ENCODE assay signal across 33 cellular contexts in genomic region chr7:120717166-120717565, GRCh38.
"Had no signal": no experiment of that assay in that cellular context is flagged by ENCODE, and none has a peak within 500 bp of the region (broad histone marks: within the 10 kb centered on the region; RNA-seq: fewer than 3 reads in every experiment).

No MANE protein-coding gene starts in this region.

- H3K9me3 Mint-ChIP-seq: activated CD4-positive, alpha-beta memory T cell treated with anti-CD3 and anti-CD28 coated beads for 36 hours; activated CD4-positive, alpha-beta T cell treated with anti-CD3 and anti-CD28 coated beads, Interleukin-2, amount 10 ng/mL, durations not matched to agents 24 days and 14 days; activated naive CD4-positive, alpha-beta T cell treated with anti-CD3 and anti-CD28 coated beads for 36 hours; activated naive CD4-positive, alpha-beta T cell treated with anti-CD3 and anti-CD28 coated beads, Interleukin-2, amount 50 U/mL, for 24 hours; activated naive CD8-positive, alpha-beta T cell treated with anti-CD3 and anti-CD28 coated beads for 36 hours; activated naive CD8-positive, alpha-beta T cell treated with anti-CD3 and anti-CD28 coated beads, Interleukin-2, amount 50 U/mL, for 24 hours; activated T-helper 1 cell treated with anti-CD3 and anti-CD28 coated beads, Interleukin-12 subunit alpha, Interleukin-12 subunit beta, Interleukin-2, Interleukin-4 antibody, amounts not matched to agents 30 ng/mL and 10 ng/mL and 1 ng/mL, durations not matched to agents 14 hours and 24 hours and 36 hours; activated T-helper 2 cell treated with anti-CD3 and anti-CD28 coated beads, Interferon-gamma antibody, Interleukin-2, Interleukin-4, amounts not matched to agents 10 μg/mL and 5 μg/mL and 100 μg/mL, durations not matched to agents 14 hours and 24 hours and 36 hours; effector memory CD8-positive, alpha-beta T cell had no signal

- H3K4me1 ChIP-seq: adrenal gland, body of pancreas, esophagus muscularis mucosa, gastroesophageal sphincter had no signal

- H3K4me3 Mint-ChIP-seq: activated CD4-positive, alpha-beta memory T cell treated with anti-CD3 and anti-CD28 coated beads for 36 hours; activated CD4-positive, alpha-beta T cell treated with anti-CD3 and anti-CD28 coated beads for 36 hours; activated CD4-positive, alpha-beta T cell treated with anti-CD3 and anti-CD28 coated beads, Interleukin-2, amount 10 ng/mL, durations not matched to agents 24 days and 14 days; activated CD8-positive, alpha-beta memory T cell treated with anti-CD3 and anti-CD28 coated beads, Interleukin-2, amount 10 ng/mL, durations not matched to agents 7 days and 5 days; activated CD8-positive, alpha-beta T cell treated with anti-CD3 and anti-CD28 coated beads, Interleukin-2, amount 10 ng/mL, durations not matched to agents 7 days and 5 days; activated naive CD4-positive, alpha-beta T cell treated with anti-CD3 and anti-CD28 coated beads for 36 hours; activated naive CD4-positive, alpha-beta T cell treated with anti-CD3 and anti-CD28 coated beads, Interleukin-2, amount 50 U/mL, for 24 hours; activated naive CD8-positive, alpha-beta T cell treated with anti-CD3 and anti-CD28 coated beads for 36 hours; activated naive CD8-positive, alpha-beta T cell treated with anti-CD3 and anti-CD28 coated beads, Interleukin-2, amount 50 U/mL, for 24 hours; activated T-helper 1 cell treated with anti-CD3 and anti-CD28 coated beads, Interleukin-12 subunit alpha, Interleukin-12 subunit beta, Interleukin-2, Interleukin-4 antibody, amounts not matched to agents 30 ng/mL and 10 ng/mL and 1 ng/mL, durations not matched to agents 14 hours and 24 hours and 36 hours; effector memory CD8-positive, alpha-beta T cell; T-helper 17 cell had no signal

- H3K36me3 Mint-ChIP-seq: activated CD4-positive, alpha-beta memory T cell treated with anti-CD3 and anti-CD28 coated beads for 36 hours; activated CD8-positive, alpha-beta memory T cell treated with anti-CD3 and anti-CD28 coated beads, Interleukin-2, amount 10 ng/mL, durations not matched to agents 7 days and 5 days; activated naive CD4-positive, alpha-beta T cell treated with anti-CD3 and anti-CD28 coated beads, Interleukin-2, amount 50 U/mL, for 24 hours; activated naive CD8-positive, alpha-beta T cell treated with anti-CD3 and anti-CD28 coated beads for 36 hours had no signal

- DNase-seq: activated CD4-positive, alpha-beta memory T cell treated with anti-CD3 and anti-CD28 coated beads for 36 hours; activated CD4-positive, alpha-beta T cell treated with anti-CD3 and anti-CD28 coated beads for 36 hours; activated CD4-positive, alpha-beta T cell treated with anti-CD3 and anti-CD28 coated beads, Interleukin-2, amount 10 ng/mL, durations not matched to agents 24 days and 14 days; activated CD4-positive, CD25-positive, alpha-beta regulatory T cell; activated CD4-positive, CD25-positive, alpha-beta regulatory T cell treated with anti-CD3 and anti-CD28 coated beads, Interleukin-2, amount 50 U/mL, for 72 hours; activated CD8-positive, alpha-beta memory T cell treated with anti-CD3 and anti-CD28 coated beads, Interleukin-2, amount 10 ng/mL, durations not matched to agents 7 days and 5 days; activated CD8-positive, alpha-beta memory T cell treated with anti-CD3 and anti-CD28 coated beads, Interleukin-2, amount 50 U/mL, for 4 hours; activated CD8-positive, alpha-beta T cell treated with anti-CD3 and anti-CD28 coated beads, Interleukin-2, amount 10 ng/mL, durations not matched to agents 7 days and 5 days; activated effector memory CD4-positive, alpha-beta T cell treated with anti-CD3 and anti-CD28 coated beads, Interleukin-2, amount 50 U/mL, for 16 hours; activated naive CD4-positive, alpha-beta T cell treated with anti-CD3 and anti-CD28 coated beads for 36 hours; activated naive CD8-positive, alpha-beta T cell treated with anti-CD3 and anti-CD28 coated beads for 36 hours; activated naive CD8-positive, alpha-beta T cell treated with anti-CD3 and anti-CD28 coated beads, Interleukin-2, amount 50 U/mL, for 24 hours; activated T-cell treated with anti-CD3 and anti-CD28 coated beads, Interleukin-2, amount 50 U/mL, for 1 hour; activated T-cell treated with anti-CD3 and anti-CD28 coated beads, Interleukin-2, amount 50 U/mL, for 48 hours; adrenal gland; amygdala; aorta; body of pancreas; caudate nucleus; cortex of kidney; dermis blood vessel endothelial cell; effector CD4-positive, alpha-beta T cell; effector memory CD8-positive, alpha-beta T cell; erythroblast; foreskin melanocyte; T-helper 1 cell; T-helper 17 cell had no signal

- FAIRE-seq: colon had no signal

- H3K4me1 Mint-ChIP-seq: activated CD4-positive, alpha-beta T cell treated with anti-CD3 and anti-CD28 coated beads for 36 hours; activated CD4-positive, alpha-beta T cell treated with anti-CD3 and anti-CD28 coated beads, Interleukin-2, amount 10 ng/mL, durations not matched to agents 24 days and 14 days; activated CD8-positive, alpha-beta memory T cell treated with anti-CD3 and anti-CD28 coated beads, Interleukin-2, amount 10 ng/mL, durations not matched to agents 7 days and 5 days; activated naive CD4-positive, alpha-beta T cell treated with anti-CD3 and anti-CD28 coated beads, Interleukin-2, amount 50 U/mL, for 24 hours; activated naive CD8-positive, alpha-beta T cell treated with anti-CD3 and anti-CD28 coated beads for 36 hours; activated naive CD8-positive, alpha-beta T cell treated with anti-CD3 and anti-CD28 coated beads, Interleukin-2, amount 50 U/mL, for 24 hours; T-helper 17 cell had no signal

- H3K27me3 ChIP-seq: adrenal gland, body of pancreas, esophagus muscularis mucosa had no signal

- H3K36me3 ChIP-seq: adrenal gland, esophagus muscularis mucosa, gastroesophageal sphincter had no signal

- H3K9me3 ChIP-seq: adrenal gland, body of pancreas, esophagus muscularis mucosa, gastroesophageal sphincter had no signal

- H3K27ac ChIP-seq: adrenal gland, body of pancreas, esophagus muscularis mucosa, gastroesophageal sphincter had no signal

- H3K27me3 Mint-ChIP-seq: activated CD4-positive, alpha-beta memory T cell treated with anti-CD3 and anti-CD28 coated beads for 36 hours; activated CD8-positive, alpha-beta memory T cell treated with anti-CD3 and anti-CD28 coated beads, Interleukin-2, amount 10 ng/mL, durations not matched to agents 7 days and 5 days; activated naive CD8-positive, alpha-beta T cell treated with anti-CD3 and anti-CD28 coated beads for 36 hours; activated naive CD8-positive, alpha-beta T cell treated with anti-CD3 and anti-CD28 coated beads, Interleukin-2, amount 50 U/mL, for 24 hours; effector memory CD8-positive, alpha-beta T cell had no signal

- H3K4me3 ChIP-seq: adrenal gland, body of pancreas, esophagus muscularis mucosa, gastroesophageal sphincter had no signal

- H3K27ac Mint-ChIP-seq: activated CD4-positive, alpha-beta memory T cell treated with anti-CD3 and anti-CD28 coated beads for 36 hours; activated CD4-positive, alpha-beta T cell treated with anti-CD3 and anti-CD28 coated beads for 36 hours; activated CD4-positive, alpha-beta T cell treated with anti-CD3 and anti-CD28 coated beads, Interleukin-2, amount 10 ng/mL, durations not matched to agents 24 days and 14 days; activated CD8-positive, alpha-beta memory T cell treated with anti-CD3 and anti-CD28 coated beads, Interleukin-2, amount 10 ng/mL, durations not matched to agents 7 days and 5 days; activated CD8-positive, alpha-beta T cell treated with anti-CD3 and anti-CD28 coated beads, Interleukin-2, amount 10 ng/mL, durations not matched to agents 7 days and 5 days; activated naive CD4-positive, alpha-beta T cell treated with anti-CD3 and anti-CD28 coated beads for 36 hours; activated naive CD4-positive, alpha-beta T cell treated with anti-CD3 and anti-CD28 coated beads, Interleukin-2, amount 50 U/mL, for 24 hours; activated naive CD8-positive, alpha-beta T cell treated with anti-CD3 and anti-CD28 coated beads for 36 hours; activated naive CD8-positive, alpha-beta T cell treated with anti-CD3 and anti-CD28 coated beads, Interleukin-2, amount 50 U/mL, for 24 hours; activated T-helper 1 cell treated with anti-CD3 and anti-CD28 coated beads, Interleukin-12 subunit alpha, Interleukin-12 subunit beta, Interleukin-2, Interleukin-4 antibody, amounts not matched to agents 30 ng/mL and 10 ng/mL and 1 ng/mL, durations not matched to agents 14 hours and 24 hours and 36 hours; activated T-helper 2 cell treated with anti-CD3 and anti-CD28 coated beads, Interferon-gamma antibody, Interleukin-2, Interleukin-4, amounts not matched to agents 10 μg/mL and 5 μg/mL and 100 μg/mL, durations not matched to agents 14 hours and 24 hours and 36 hours; effector memory CD8-positive, alpha-beta T cell; T-helper 17 cell had no signal

- ATAC-seq: activated CD4-positive, alpha-beta T cell treated with anti-CD3 and anti-CD28 coated beads for 36 hours; activated CD8-positive, alpha-beta memory T cell treated with anti-CD3 and anti-CD28 coated beads, Interleukin-2, amount 10 ng/mL, durations not matched to agents 7 days and 5 days; activated CD8-positive, alpha-beta T cell treated with anti-CD3 and anti-CD28 coated beads, Interleukin-2, amount 10 ng/mL, durations not matched to agents 7 days and 5 days; activated naive CD8-positive, alpha-beta T cell treated with anti-CD3 and anti-CD28 coated beads, Interleukin-2, amount 50 U/mL, for 24 hours; body of pancreas; effector memory CD8-positive, alpha-beta T cell; gastroesophageal sphincter; T-helper 17 cell had no signal
